Comparison of ENCODE assay signal across 13 cellular contexts in the genomic region with DNA sequence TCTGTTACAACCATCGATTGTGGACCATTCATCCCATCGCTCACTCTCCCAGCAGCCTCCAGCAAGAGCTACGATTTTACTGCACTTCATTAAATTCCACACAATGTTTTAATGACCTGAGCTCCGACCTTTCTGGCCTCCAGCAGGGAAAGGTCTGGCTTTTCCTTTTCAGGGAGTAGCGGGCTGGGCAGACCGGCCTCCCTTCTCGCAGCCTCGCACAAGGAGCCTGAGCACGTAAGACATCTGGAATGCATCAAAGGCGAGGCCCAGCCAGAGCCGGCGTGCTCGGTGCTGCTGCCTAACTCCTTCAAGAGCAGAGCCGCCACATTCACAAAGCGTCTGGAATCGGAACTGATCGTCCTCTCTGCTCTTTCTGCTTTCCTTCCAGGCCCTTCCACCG. TPM values are rescaled to one million over a fixed set of nuclear protein-coding genes. Genes with fewer than 3 reads are reported as not detected.
DNase-seq lines count a peak whose midpoint lies in the region; ATAC-seq, FAIRE-seq and TF ChIP-seq lines count a peak whose summit lies in the region.
"Had no signal": no experiment of that assay in that cellular context is flagged by ENCODE, and none has a peak within 500 bp of the region (broad histone marks: within the 10 kb centered on the region; RNA-seq: fewer than 3 reads in every experiment).

No MANE protein-coding gene starts in this region.

- H3K27ac Mint-ChIP-seq in activated CD8-positive, alpha-beta memory T cell treated with anti-CD3 and anti-CD28 coated beads, Interleukin-2, amount 10 ng/mL, durations not matched to agents 7 days and 5 days = no peak overlapping the region
- H3K27ac Mint-ChIP-seq: CD4-positive, alpha-beta memory T cell had no signal

- H3K27me3 Mint-ChIP-seq in activated CD8-positive, alpha-beta memory T cell treated with anti-CD3 and anti-CD28 coated beads, Interleukin-2, amount 10 ng/mL, durations not matched to agents 7 days and 5 days = peaks cover 48% of the 10 kb centered on the region

- no peak overlapping the region for H3K9ac ChIP-seq in colonic mucosa (ENCODE audit: low read depth in 2 of 2, low read length in 2 of 2)

- intact Hi-C loops in colonic mucosa (cut with DNase I) (no loop called here), left lung (cut with DNase I) (no loop called here), sigmoid colon (cut with DNase I) (loop anchor here (1.0 to 5.0 kb wide), 2 partner anchors 58 to 61 kb away; partner anchors contain the start of gene TMEM51)

- H3K4me1 Mint-ChIP-seq in activated CD8-positive, alpha-beta memory T cell treated with anti-CD3 and anti-CD28 coated beads, Interleukin-2, amount 10 ng/mL, durations not matched to agents 7 days and 5 days = peaks cover 10% of the 10 kb centered on the region

- H3K4me3 ChIP-seq in colonic mucosa (no peak overlapping the region), left lung (no peak overlapping the region), sigmoid colon (no peak overlapping the region)

- H3K36me3 ChIP-seq in colonic mucosa (no peaks in the 10 kb centered on the region), left lung (peaks cover 0 to 18% of the 10 kb centered on the region in 2 donors), sigmoid colon (peaks cover 0 to 6% (median 2%) of the 10 kb centered on the region in 4 donors)

- H3K4me1 ChIP-seq in colonic mucosa = peaks cover 4% of the 10 kb centered on the region
- H3K4me1 ChIP-seq in left lung = peaks cover 12 to 35% of the 10 kb centered on the region in 2 donors
- H3K4me1 ChIP-seq in sigmoid colon = peaks cover 0 to 56% (median 38%) of the 10 kb centered on the region in 4 donors

- H3K27me3 ChIP-seq in colonic mucosa (no peaks in the 10 kb centered on the region), left lung (no peaks in the 10 kb centered on the region), sigmoid colon (no peaks in the 10 kb centered on the region)

- DNase-seq in colonic mucosa (no peak), left lung (no peak), sigmoid colon (peak; percentile 93), NCI-H2029 (lab: John Stamatoyannopoulos, UW) (no peak), NCI-H1436 (lab: John Stamatoyannopoulos, UW) (no peak)
- no peak for DNase-seq in activated CD8-positive, alpha-beta memory T cell treated with anti-CD3 and anti-CD28 coated beads, Interleukin-2, amount 10 ng/mL, durations not matched to agents 7 days and 5 days
- DNase-seq: CD4-positive, alpha-beta memory T cell; hypothalamus; NCI-H146; nucleus accumbens had no signal

- no peak overlapping the region for H3K4me3 Mint-ChIP-seq in activated CD8-positive, alpha-beta memory T cell treated with anti-CD3 and anti-CD28 coated beads, Interleukin-2, amount 10 ng/mL, durations not matched to agents 7 days and 5 days
- H3K4me3 Mint-ChIP-seq: CD4-positive, alpha-beta memory T cell had no signal

- no peaks in the 10 kb centered on the region for H3K36me3 Mint-ChIP-seq in activated CD8-positive, alpha-beta memory T cell treated with anti-CD3 and anti-CD28 coated beads, Interleukin-2, amount 10 ng/mL, durations not matched to agents 7 days and 5 days
- H3K36me3 Mint-ChIP-seq: CD4-positive, alpha-beta memory T cell had no signal

- H3K9me3 ChIP-seq in colonic mucosa (no peaks in the 10 kb centered on the region), left lung (no peaks in the 10 kb centered on the region), sigmoid colon (no peaks in the 10 kb centered on the region)

- no peak for TF ChIP-seq POLR2A in sigmoid colon (IDR thresholded peaks at IDR 0.05)

- TF ChIP-seq EP300 in sigmoid colon (IDR thresholded peaks at IDR 0.05) = no peak

- peak overlapping the region; percentile 32 for H3K27ac ChIP-seq in colonic mucosa
- peak overlapping the region in 1 of 2 donors; percentile 67 for H3K27ac ChIP-seq in left lung
- H3K27ac ChIP-seq in sigmoid colon = peak overlapping the region; percentile 28 to 91 (median 86)

- FAIRE-seq in G401.6 (lab: Jason Lieb, UNC) = peak; percentile 99
- FAIRE-seq: GM12891 had no signal

- WGBS in sigmoid colon, 2 donors = 73 to 84% methylated on average over 18 of the region's 18 CpGs

- CTCF ChIA-PET in activated CD8-positive, alpha-beta memory T cell treated with anti-CD3 and anti-CD28 coated beads, Interleukin-2, amount 10 ng/mL, durations not matched to agents 7 days and 5 days (lab: Charles Lee) = no interaction called here

- TF ChIP-seq CTCF in colonic mucosa (IDR thresholded peaks at IDR 0.05) (no peak), left lung (IDR thresholded peaks at IDR 0.05) (no peak), sigmoid colon (IDR thresholded peaks at IDR 0.05) (peak in 1 of 4 experiments; percentile 11)

- no peaks in the 10 kb centered on the region for H3K9me3 Mint-ChIP-seq in activated CD8-positive, alpha-beta memory T cell treated with anti-CD3 and anti-CD28 coated beads, Interleukin-2, amount 10 ng/mL, durations not matched to agents 7 days and 5 days (ENCODE audit: low read depth)
- H3K9me3 Mint-ChIP-seq: CD4-positive, alpha-beta memory T cell had no signal

- ATAC-seq in left lung (peak; percentile 32), GM19324 (IDR thresholded peaks at IDR 0.05; ENCODE audit: low FRiP score, unreplicated experiment) (no peak)
- ATAC-seq in activated CD8-positive, alpha-beta memory T cell treated with anti-CD3 and anti-CD28 coated beads, Interleukin-2, amount 10 ng/mL, durations not matched to agents 7 days and 5 days = no peak

RNA-seq across cellular contexts. Expression of gene FHAD1, which starts 32.5 kb away (rescaled TPM):
- total RNA-seq in colonic mucosa = 1 to 10 TPM; 1.5 to 1.8 TPM
- 1 to 10 TPM; 1.4 to 8.5 TPM for total RNA-seq in left lung
- total RNA-seq in sigmoid colon = 1 to 10 TPM in 1 of 4 donors, under 1 TPM in 1, not detected in 2; 0.27 to 1.1 TPM
- polyA plus RNA-seq in sigmoid colon = 1 to 10 TPM in 1 of 3 donors, under 1 TPM in 2; 0.70 to 1.8 (median 0.92) TPM
- total RNA-seq in activated CD8-positive, alpha-beta memory T cell treated with anti-CD3 and anti-CD28 coated beads, Interleukin-2, amount 10 ng/mL, durations not matched to agents 7 days and 5 days = not detected
- total RNA-seq: CD4-positive, alpha-beta memory T cell had no signal
